24 cellular contexts compared by ENCODE assay signal in the genomic region with DNA sequence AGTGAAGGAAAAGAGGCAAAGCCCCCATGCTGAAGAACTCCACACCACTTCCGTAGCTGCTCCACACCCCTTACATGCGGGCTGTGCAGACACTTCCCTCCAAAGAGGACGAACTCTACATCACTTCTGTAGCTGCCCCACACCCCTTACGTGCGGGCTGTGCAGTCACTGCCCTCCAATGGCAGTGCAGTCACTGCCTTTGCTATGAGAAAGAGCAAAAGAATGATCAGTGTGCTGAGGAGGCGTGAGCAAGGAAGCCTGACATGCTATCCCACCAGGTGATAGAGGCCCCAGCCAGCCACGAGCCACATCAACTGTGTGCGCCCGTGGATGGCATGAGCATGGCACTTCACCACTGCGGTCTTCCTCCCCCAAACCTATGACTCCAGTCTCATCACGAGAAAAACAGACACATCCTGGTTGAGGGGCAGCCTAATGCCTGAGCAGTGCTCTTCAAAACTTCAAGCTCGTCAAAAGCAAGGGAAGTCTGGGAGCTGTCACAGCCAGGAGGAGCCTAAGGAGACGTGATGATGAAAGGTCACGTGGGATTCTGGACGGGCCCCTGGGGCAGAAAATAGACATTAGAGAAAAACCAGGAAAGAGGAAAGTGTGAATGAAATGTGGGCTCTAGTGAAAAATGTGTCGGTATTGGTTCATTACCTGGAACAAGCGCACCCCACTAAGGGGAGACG.
A peak's percentile ranks its signal among the peaks of the same experiment; 100 is the strongest.
DNase-seq lines count a peak whose midpoint lies in the region; FAIRE-seq and TF ChIP-seq lines count a peak whose summit lies in the region.
"Had no signal": no experiment of that assay in that cellular context is flagged by ENCODE, and none has a peak within 500 bp of the region (broad histone marks: within the 10 kb centered on the region; RNA-seq: fewer than 3 reads in every experiment).

No MANE protein-coding gene starts in this region.

- WGBS in spleen, 5 donors: 71 to 82% (median 81%) methylated on average over 18 of the region's 18 CpGs

- intact Hi-C loops in spleen (cut with DNase I; ENCODE audit: low total_unique reads): no loop called here

- DNase-seq in Daoy (ENCODE audit: low read depth): peak; percentile 1
- DNase-seq in H7: peak; percentile 6
- no peak for DNase-seq in bronchial epithelial cell (ENCODE audit: low read depth)
- DNase-seq in osteoblast (ENCODE audit: insufficient read length, low spot score, missing footprints): peak; percentile 49
- DNase-seq in spleen: no peak
- no peak for DNase-seq in NCI-H748 (lab: John Stamatoyannopoulos, UW; ENCODE audit: unreplicated experiment)
- no peak for DNase-seq in HT-29 (ENCODE audit: low spot score)
- DNase-seq in NCI-H146 (lab: John Stamatoyannopoulos, UW): no peak
- DNase-seq: C1 segment of cervical spinal cord; CD4-positive, alpha-beta memory T cell; COR-L47; EL; GDM1; HFFc6; KG1; MM.1S; NCI-H1694; NCI-H2081; NCI-H2227 treated with DMSO at 0.1 percent for 48 hours; NCI-H526 treated with DMSO at 0.1 percent for 48 hours; SIG-M5 had no signal

- H3K27me3 ChIP-seq in H7 (ENCODE audit: control insufficient read depth, insufficient read depth, low read length) (no peaks in the 10 kb centered on the region), bronchial epithelial cell (ENCODE audit: control insufficient read depth, insufficient read depth, low read length) (no peaks in the 10 kb centered on the region), osteoblast (ENCODE audit: insufficient read depth, low read length) (no peaks in the 10 kb centered on the region), spleen (replicated peaks in 1 of 7) (peaks cover 0 to 6% (median 0%) of the 10 kb centered on the region in 7 donors)

- no peak overlapping the region for H3K4me2 ChIP-seq in osteoblast (ENCODE audit: insufficient read depth, low read length)
- H3K4me2 ChIP-seq: GM23338 had no signal

- H3K36me3 ChIP-seq in H7 (replicated peaks; ENCODE audit: control insufficient read depth, insufficient read depth, low read length): no peaks in the 10 kb centered on the region
- no peaks in the 10 kb centered on the region for H3K36me3 ChIP-seq in bronchial epithelial cell (ENCODE audit: control insufficient read depth, insufficient read depth, low read length)
- H3K36me3 ChIP-seq in osteoblast (ENCODE audit: insufficient read depth, low read length): no peaks in the 10 kb centered on the region
- H3K36me3 ChIP-seq in spleen: no peaks in the 10 kb centered on the region
- H3K36me3 ChIP-seq: HAP-1 had no signal

- no peak overlapping the region for H2AFZ ChIP-seq in osteoblast (ENCODE audit: low read length)
- H2AFZ ChIP-seq: GM23338 had no signal

- H3K79me2 ChIP-seq in osteoblast (ENCODE audit: insufficient read depth, low read length): no peaks in the 10 kb centered on the region

- no peak for TF ChIP-seq POLR2A in spleen (IDR thresholded peaks at IDR 0.05)

- H3K4me3 ChIP-seq in H7 (ENCODE audit: insufficient read depth, low read depth, low read length) (no peak overlapping the region), bronchial epithelial cell (ENCODE audit: low read depth, low read length) (no peak overlapping the region), osteoblast (ENCODE audit: insufficient read depth, low read length) (no peak overlapping the region), spleen (no peak overlapping the region)
- H3K4me3 ChIP-seq: GM12878, GM23338, HAP-1 had no signal

- no peaks in the 10 kb centered on the region for H3K4me1 ChIP-seq in osteoblast (ENCODE audit: insufficient read depth, low read length)
- no peaks in the 10 kb centered on the region for H3K4me1 ChIP-seq in spleen
- H3K4me1 ChIP-seq: HAP-1 had no signal

- peak; percentile 77 for FAIRE-seq in bronchial epithelial cell (lab: Jason Lieb, UNC)
- FAIRE-seq: GM12878 had no signal

- H3K9me3 ChIP-seq in osteoblast (ENCODE audit: low read depth, low read length): no peaks in the 10 kb centered on the region
- peaks cover 0 to 22% (median 17%) of the 10 kb centered on the region in 8 donors for H3K9me3 ChIP-seq in spleen
- H3K9me3 ChIP-seq: HAP-1 had no signal

- H3K27ac ChIP-seq in osteoblast (ENCODE audit: low read depth, low read length) (no peak overlapping the region), spleen (no peak overlapping the region)

- TF ChIP-seq CTCF in bronchial epithelial cell (IDR thresholded peaks at IDR 0.05; ENCODE audit: insufficient read depth, low read length, severe bottlenecking) (no peak), osteoblast (IDR thresholded peaks at IDR 0.05; ENCODE audit: extremely low read depth, low read depth, low read length) (no peak), spleen (IDR thresholded peaks at IDR 0.05 in 8 of 11, conservative IDR thresholded peaks at IDR 0.05 in 3 of 11) (no peak)

- H4K20me1 ChIP-seq in osteoblast (ENCODE audit: insufficient read depth, low read length): no peaks in the 10 kb centered on the region

Comparison
In these comparisons a context has a peak if more than half of its experiments do, and no peak if none do; other contexts are left out.
1. DNase-seq: peak in Daoy (single experiment), H7 (single experiment) and osteoblast (single experiment); none in bronchial epithelial cell (single experiment), spleen (single experiment), NCI-H748 (single experiment), HT-29 (single experiment) and NCI-H146 (single experiment).